22 cellular contexts compared by ENCODE assay signal in genomic region chr6:149016716-149017115, GRCh38.
"Had no signal": no experiment of that assay in that cellular context is flagged by ENCODE, and none has a peak within 500 bp of the region (broad histone marks: within the 10 kb centered on the region; RNA-seq: fewer than 3 reads in every experiment).

No MANE protein-coding gene starts in this region.

- H3K36me3 ChIP-seq: left ventricle myocardium inferior, ovary, right atrium auricular region, right lobe of liver, transverse colon, upper lobe of left lung, vagina had no signal

- H3K4me3 ChIP-seq: left ventricle myocardium inferior, lung, mucosa of descending colon, ovary, right atrium auricular region, right lobe of liver, stomach, testis, thyroid gland, transverse colon, upper lobe of left lung, vagina had no signal

- H3K9me3 ChIP-seq: left ventricle myocardium inferior, mucosa of descending colon, ovary, right atrium auricular region, right lobe of liver, stomach, testis, thyroid gland, transverse colon, upper lobe of left lung, vagina had no signal

- H3K4me1 ChIP-seq: right lobe of liver, stomach, testis, transverse colon, upper lobe of left lung had no signal

- ATAC-seq: mucosa of descending colon; naive thymus-derived CD4-positive, alpha-beta T cell; natural killer cell treated with Interleukin-12 subunit alpha and Interleukin-12 subunit beta and Interleukin-15 and Interleukin-18, amount 100 ng/mL, for 72 hours; right lobe of liver; stimulated activated naive B cell treated with anti-CD40 and anti-IgM and Interleukin-4, amounts not matched to agents 10 μg/mL and 1 μg/mL and 100 μg/mL, for 72 hours; stimulated activated naive CD8-positive, alpha-beta T cell treated with anti-CD3 and anti-CD28 coated beads, Interleukin-15, Interleukin-2, amounts not matched to agents 100 U/mL and 50 U/mL, for 24 hours had no signal

- H3K27ac ChIP-seq: left ventricle myocardium inferior, ovary, right atrium auricular region, right lobe of liver, stomach, testis, transverse colon, upper lobe of left lung, vagina had no signal

- DNase-seq: islet precursor cell; left ventricle myocardium inferior; midbrain; mucosa of descending colon; naive thymus-derived CD4-positive, alpha-beta T cell; ovary; right lobe of liver; stimulated activated CD4-positive, alpha-beta T cell treated with anti-CD3 and anti-CD28 coated beads, Interleukin-12 subunit alpha, Interleukin-12 subunit beta, amount 100 ng/mL, for 4 hours; stimulated activated CD4-positive, alpha-beta T cell treated with anti-CD3 and anti-CD28 coated beads, Interleukin-15, amount 100 ng/mL, for 24 hours; stimulated activated CD4-positive, alpha-beta T cell treated with anti-CD3 and anti-CD28 coated beads, Interleukin-2, amount 100 ng/mL, for 24 hours; stimulated activated CD4-positive, alpha-beta T cell treated with anti-CD3 and anti-CD28 coated beads, Interleukin-4, amount 100 ng/mL, for 1 hour; stimulated activated naive B cell treated with anti-CD40 and anti-IgM and Interleukin-4, amounts not matched to agents 10 μg/mL and 1 μg/mL and 100 μg/mL, for 72 hours; stimulated activated naive CD8-positive, alpha-beta T cell treated with anti-CD3 and anti-CD28 coated beads, Interleukin-15, Interleukin-2, amounts not matched to agents 100 U/mL and 50 U/mL, for 24 hours; stomach; testis; thyroid gland; transverse colon; upper lobe of left lung had no signal

- H3K27me3 ChIP-seq: ovary, right atrium auricular region, right lobe of liver, stomach, testis, thyroid gland, transverse colon, upper lobe of left lung, vagina had no signal
